ENCODE assay signal across 14 cellular contexts in genomic region chr2:60976875-60977561, GRCh38. TPM values are rescaled to one million over a fixed set of nuclear protein-coding genes. Genes with fewer than 3 reads are reported as not detected.
A peak's percentile ranks its signal among the peaks of the same experiment; 100 is the strongest.
DNase-seq lines count a peak whose midpoint lies in the region; ATAC-seq, FAIRE-seq and TF ChIP-seq lines count a peak whose summit lies in the region.
"Had no signal": no experiment of that assay in that cellular context is flagged by ENCODE, and none has a peak within 500 bp of the region (broad histone marks: within the 10 kb centered on the region; RNA-seq: fewer than 3 reads in every experiment).

No MANE protein-coding gene starts in this region.

- DNase-seq in GM13977 (ENCODE audit: low spot score), result peak; percentile 51
- no peak for DNase-seq in GM19239 (ENCODE audit: insufficient read length, low spot score)
- DNase-seq in body of pancreas, result no peak
- DNase-seq in effector CD8-positive, alpha-beta T cell (lab: John Stamatoyannopoulos, UW), result no peak
- no peak for DNase-seq in NCI-H2227 (lab: John Stamatoyannopoulos, UW; ENCODE audit: unreplicated experiment)
- no peak for DNase-seq in posterior cingulate gyrus
- no peak for DNase-seq in stimulated activated CD4-positive, alpha-beta T cell treated with anti-CD3 and anti-CD28 coated beads, Interleukin-2, amount 100 ng/mL, for 48 hours
- DNase-seq: effector memory CD4-positive, alpha-beta T cell; head of caudate nucleus; mesenchymal stem cell; tibial artery had no signal

- no peaks in the 10 kb centered on the region for H3K36me3 ChIP-seq in body of pancreas (replicated peaks in 1 of 2; ENCODE audit: insufficient read depth in 1 of 2, low read depth in 2 of 2)
- H3K36me3 ChIP-seq: prostate gland had no signal

- WGBS in body of pancreas, 2 donors, result 57 to 63% methylated on average over 5 of the region's 5 CpGs

- FAIRE-seq in GM19239 (lab: Jason Lieb, UNC), result peak; percentile 68

- no peak overlapping the region for H3K4me3 ChIP-seq in body of pancreas
- H3K4me3 ChIP-seq: prostate gland, tibial artery had no signal

- no peaks in the 10 kb centered on the region for H3K27me3 ChIP-seq in body of pancreas
- H3K27me3 ChIP-seq: tibial artery had no signal

- H3K27ac ChIP-seq in body of pancreas, result peak overlapping the region in 1 of 4 donors; percentile 34
- H3K27ac ChIP-seq: KMS-11, prostate gland, tibial artery had no signal

- no peaks in the 10 kb centered on the region for H3K9me3 ChIP-seq in body of pancreas
- H3K9me3 ChIP-seq: prostate gland, tibial artery had no signal

- ATAC-seq in HG03135 (IDR thresholded peaks at IDR 0.05; ENCODE audit: unreplicated experiment), result peak; percentile 54
- ATAC-seq in body of pancreas, result peak; percentile 42

- TF ChIP-seq CTCF in GM13977 (IDR thresholded peaks at IDR 0.05; ENCODE audit: extremely low read depth, insufficient read depth, missing control alignments) (no peak), body of pancreas (IDR thresholded peaks at IDR 0.05) (no peak)

- TF ChIP-seq POLR2A in body of pancreas (IDR thresholded peaks at IDR 0.05), result no peak

- intact Hi-C loops in body of pancreas (cut with DNase I) (no loop called here), posterior cingulate gyrus (cut with DNase I) (no loop called here)

- peaks cover 13% of the 10 kb centered on the region for H3K4me1 ChIP-seq in body of pancreas
- H3K4me1 ChIP-seq: prostate gland, tibial artery had no signal

- in situ Hi-C loops in GM13977 (cut with MboI; ENCODE audit: low pct_unique_long_range_greater_than_20kb, low sequenced_read_pairs, unreplicated experiment), result no loop called here

RNA-seq across cellular contexts. Expression of gene PEX13, which starts 40.5 kb away (rescaled TPM):
- total RNA-seq in body of pancreas, result 10 to 100 TPM; 18.2 to 19.8 TPM

RNA-seq across cellular contexts. Expression of gene PUS10, which starts 41.0 kb away (rescaled TPM):
- total RNA-seq in body of pancreas, result 10 to 100 TPM in 1 of 2 donors, 1 to 10 TPM in 1; 3.6 to 15.6 TPM
